ENCODE assay signal across 27 cellular contexts in the genomic region with DNA sequence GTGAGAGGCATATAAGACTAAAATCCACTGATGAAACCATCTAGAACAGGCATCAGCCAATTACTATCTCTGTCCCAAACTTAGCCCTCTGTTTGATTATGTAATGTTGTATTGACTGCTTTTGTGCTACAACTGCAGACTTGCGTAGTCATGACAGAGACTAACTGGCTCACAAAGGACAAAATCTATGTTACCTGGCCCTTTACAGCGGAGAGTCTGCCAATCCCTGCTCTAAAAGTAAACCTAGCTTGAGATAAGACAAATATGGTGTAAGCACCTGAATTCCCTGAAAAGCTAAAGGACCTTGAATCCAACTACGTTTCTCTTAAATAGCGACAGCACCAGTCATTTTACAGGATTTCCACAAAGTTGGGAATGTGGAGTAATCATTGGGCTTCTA.
"Had no signal": no experiment of that assay in that cellular context is flagged by ENCODE, and none has a peak within 500 bp of the region (broad histone marks: within the 10 kb centered on the region; RNA-seq: fewer than 3 reads in every experiment).

No MANE protein-coding gene starts in this region.

- DNase-seq: stimulated activated CD4-positive, alpha-beta T cell treated with anti-CD3 and anti-CD28 coated beads, Interleukin-2, amount 100 ng/mL, for 48 hours; stimulated activated CD4-positive, alpha-beta T cell treated with anti-CD3 and anti-CD28 coated beads, Interleukin-4, amount 100 ng/mL, for 1 hour; stimulated activated CD4-positive, alpha-beta T cell treated with anti-CD3 and anti-CD28 coated beads, Interleukin-4, amount 100 ng/mL, for 24 hours; stimulated activated CD4-positive, alpha-beta T cell treated with anti-CD3 and anti-CD28 coated beads, Interleukin-4, amount 100 ng/mL, for 4 hours; stimulated activated CD8-positive, alpha-beta memory T cell treated with anti-CD3 and anti-CD28 coated beads, Interleukin-4, amount 100 ng/mL, for 48 hours; stimulated activated naive B cell treated with anti-CD40 and anti-IgM and Interleukin-4, amounts not matched to agents 10 μg/mL and 1 μg/mL and 100 μg/mL, for 72 hours; stimulated activated naive CD4-positive, alpha-beta T cell; stimulated activated naive CD4-positive, alpha-beta T cell treated with Interleukin-2 at 50 U/mL for 16 hours; stimulated activated naive CD8-positive, alpha-beta T cell treated with anti-CD3 and anti-CD28 coated beads, Interleukin-15, amount 100 ng/mL, for 72 hours; stimulated activated naive CD8-positive, alpha-beta T cell treated with anti-CD3 and anti-CD28 coated beads, Interleukin-15, Interleukin-2, amounts not matched to agents 100 U/mL and 50 U/mL, for 24 hours; stomach; substantia nigra; testis; thyroid gland; tibial artery; transverse colon; trophoblast cell; upper lobe of left lung; upper lobe of right lung; uterus had no signal

- H3K27ac ChIP-seq: stomach, suprapubic skin, testis, thoracic aorta, thyroid gland, tibial artery, tibial nerve, transverse colon, upper lobe of left lung, upper lobe of right lung, uterus, vagina had no signal

- H3K4me3 ChIP-seq: stomach, suprapubic skin, testis, thoracic aorta, thyroid gland, tibial artery, tibial nerve, transverse colon, upper lobe of left lung, upper lobe of right lung, uterus, vagina had no signal

- H3K4me1 ChIP-seq: stomach, suprapubic skin, testis, thyroid gland, tibial artery, tibial nerve, transverse colon, upper lobe of left lung, upper lobe of right lung, uterus, vagina had no signal

- H3K36me3 ChIP-seq: stomach, suprapubic skin, thoracic aorta, thyroid gland, tibial artery, tibial nerve, transverse colon, upper lobe of left lung, upper lobe of right lung, uterus, vagina had no signal

- FAIRE-seq: urothelium cell line had no signal

- H3K9me3 ChIP-seq: stomach, testis, thoracic aorta, thyroid gland, tibial artery, tibial nerve, transverse colon, upper lobe of left lung, upper lobe of right lung, uterus, vagina had no signal

- ATAC-seq: stimulated activated effector memory CD8-positive, alpha-beta T cell treated with anti-CD3 and anti-CD28 coated beads, Interleukin-12 subunit alpha, Interleukin-12 subunit beta, amount 100 ng/mL, for 72 hours; stimulated activated memory B cell treated with anti-CD40 and anti-IgM and Interleukin-4, amounts not matched to agents 10 μg/mL and 1 μg/mL and 100 μg/mL, for 72 hours; stimulated activated naive B cell treated with anti-CD40 and anti-IgM and Interleukin-4, amounts not matched to agents 10 μg/mL and 1 μg/mL and 100 μg/mL, for 72 hours; stimulated activated naive CD8-positive, alpha-beta T cell treated with anti-CD3 and anti-CD28 coated beads, Interleukin-15, amount 100 ng/mL, for 72 hours; stimulated activated naive CD8-positive, alpha-beta T cell treated with anti-CD3 and anti-CD28 coated beads, Interleukin-15, Interleukin-2, amounts not matched to agents 100 U/mL and 50 U/mL, for 24 hours; upper lobe of right lung had no signal

- H3K27me3 ChIP-seq: stomach, suprapubic skin, testis, thyroid gland, tibial artery, tibial nerve, transverse colon, upper lobe of left lung, upper lobe of right lung, uterus, vagina had no signal
